ENCODE assay signal across 12 cellular contexts in genomic region chr12:87667378-87667777, GRCh38.
DNase-seq lines count a peak whose midpoint lies in the region; ATAC-seq, FAIRE-seq and TF ChIP-seq lines count a peak whose summit lies in the region.
"Had no signal": no experiment of that assay in that cellular context is flagged by ENCODE, and none has a peak within 500 bp of the region (broad histone marks: within the 10 kb centered on the region; RNA-seq: fewer than 3 reads in every experiment).

No MANE protein-coding gene starts in this region.

- no peaks in the 10 kb centered on the region for H3K27me3 ChIP-seq in HAP-1 (ENCODE audit: low read depth)
- H3K27me3 ChIP-seq in hepatocyte: no peaks in the 10 kb centered on the region
- no peaks in the 10 kb centered on the region for H3K27me3 ChIP-seq in gastroesophageal sphincter

- H3K27ac ChIP-seq in A549 (peak overlapping the region in 1 of 2 experiments; percentile 45; a peak in 3 of 6 replicates), hepatocyte (no peak overlapping the region), gastroesophageal sphincter (no peak overlapping the region)
- H3K27ac ChIP-seq: SK-N-MC had no signal

- H3K4me3 ChIP-seq in A549 (no peak overlapping the region), HAP-1 (no peak overlapping the region), hepatocyte (no peak overlapping the region), gastroesophageal sphincter (no peak overlapping the region)
- H3K4me3 ChIP-seq: SK-N-MC had no signal

- peak in 1 of 2 experiments; percentile 55 for DNase-seq in A549 (ENCODE audit: low read depth in 1 of 2, low spot score in 1 of 2)
- peak; percentile 44 to 78 for DNase-seq in HAP-1 (ENCODE audit: low spot score in 2 of 2)
- peak; percentile 33 for DNase-seq in hepatocyte (ENCODE audit: low spot score)
- DNase-seq: activated T-cell treated with anti-CD3 and anti-CD28 coated beads, Interleukin-2, amount 50 U/mL, for 72 hours; erythroblast had no signal

- peak; percentile 68 to 81 for ATAC-seq in A549
- ATAC-seq in SK-N-SH treated with all-trans-retinoic acid at 6 μM for 48 hours: peak; percentile 86
- no peak for ATAC-seq in GM18502 (IDR thresholded peaks at IDR 0.05; ENCODE audit: poor library complexity, unreplicated experiment)
- no peak for ATAC-seq in gastroesophageal sphincter
- ATAC-seq in HG03460 (IDR thresholded peaks at IDR 0.05; ENCODE audit: unreplicated experiment): no peak
- ATAC-seq in HG02588 (IDR thresholded peaks at IDR 0.05; ENCODE audit: unreplicated experiment): no peak
- ATAC-seq: activated T-cell treated with anti-CD3 and anti-CD28 coated beads, Interleukin-2, amount 50 U/mL, for 72 hours; stimulated activated effector memory CD8-positive, alpha-beta T cell treated with anti-CD3 and anti-CD28 coated beads, Interleukin-12 subunit alpha, Interleukin-12 subunit beta, amount 100 ng/mL, for 72 hours had no signal

- in situ Hi-C loops in HAP-1 (cut with MboI; ENCODE audit: low sequenced_read_pairs): no loop called here

- CTCF ChIA-PET in A549 (lab: Yijun Ruan, JAX): no interaction called here

- H3K4me1 ChIP-seq in A549 (0 out of 3 replicates have a peak, but pooled peaks cover 4% of the 10 kb centered on the region), HAP-1 (peaks cover 4% of the 10 kb centered on the region; the same call in 1 of the 2 replicates), hepatocyte (ENCODE audit: insufficient read depth) (no peaks in the 10 kb centered on the region), gastroesophageal sphincter (no peaks in the 10 kb centered on the region)

- FAIRE-seq in A549 (lab: Jason Lieb, UNC): no peak

- H4K20me1 ChIP-seq in hepatocyte (ENCODE audit: insufficient read depth, poor library complexity, severe bottlenecking): no peaks in the 10 kb centered on the region

- no peak overlapping the region for H2AFZ ChIP-seq in hepatocyte

- H3K4me2 ChIP-seq in A549 (no peak overlapping the region; the same call in 2 of the 3 replicates), hepatocyte (no peak overlapping the region)

- POLR2A ChIA-PET in A549 (lab: Yijun Ruan, JAX): no interaction called here

- WGBS in A549 (ENCODE audit: missing lambda C conversion rate): 9% methylated on average over 2 of the region's 2 CpGs
- 73% methylated on average over 2 of the region's 2 CpGs for WGBS in hepatocyte (ENCODE audit: low lambda C conversion rate, missing lambda C conversion rate)
- WGBS in gastroesophageal sphincter (ENCODE audit: low coverage in 1 of 2), 2 donors: 29 to 44% methylated on average over 1 to 2 of the region's 2 CpGs

- TF ChIP-seq EP300 in A549 (IDR thresholded peaks at IDR 0.05): no peak
- no peak for TF ChIP-seq EP300 in gastroesophageal sphincter (IDR thresholded peaks at IDR 0.05)

- no peaks in the 10 kb centered on the region for H3K36me3 ChIP-seq in HAP-1 (replicated peaks)
- H3K36me3 ChIP-seq in hepatocyte (replicated peaks; ENCODE audit: insufficient read depth, low read depth): no peaks in the 10 kb centered on the region
- no peaks in the 10 kb centered on the region for H3K36me3 ChIP-seq in gastroesophageal sphincter

- peak; percentile 58 to 60 for TF ChIP-seq RAD21 in A549 (conservative IDR thresholded peaks at IDR 0.05 in 1 of 2, IDR thresholded peaks at IDR 0.05 in 1 of 2)

- no peaks in the 10 kb centered on the region for H3K79me2 ChIP-seq in hepatocyte

- TF ChIP-seq POLR2A in A549 (IDR thresholded peaks at IDR 0.05; ENCODE audit: low read length): no peak
- TF ChIP-seq POLR2A in gastroesophageal sphincter (IDR thresholded peaks at IDR 0.05): no peak

- H3K9me3 ChIP-seq in A549 (no peaks in the 10 kb centered on the region), HAP-1 (no peaks in the 10 kb centered on the region), hepatocyte (ENCODE audit: low read depth) (no peaks in the 10 kb centered on the region), gastroesophageal sphincter (no peaks in the 10 kb centered on the region)

- TF ChIP-seq CTCF in A549 (IDR thresholded peaks at IDR 0.05) (peak; percentile 41), hepatocyte (IDR thresholded peaks at IDR 0.05; ENCODE audit: poor library complexity) (peak; percentile 49), gastroesophageal sphincter (IDR thresholded peaks at IDR 0.05) (no peak)

- no peaks in the 10 kb centered on the region for H3K9me2 ChIP-seq in hepatocyte (replicated peaks; ENCODE audit: insufficient read depth)

TF ChIP-seq in A549, 52 proteins besides CTCF, POLR2A, EP300 and RAD21:
- TF ChIP-seq SMC3 (IDR thresholded peaks at IDR 0.05): peak; percentile 39; the same call in 1 of the 3 replicates
- TF ChIP-seq RARB (CRISPR knock-in tag; IDR thresholded peaks at IDR 0.05): no peak

TF ChIP-seq in SK-N-SH treated with all-trans-retinoic acid at 6 μM for 48 hours, 23 proteins besides CTCF, POLR2A, EP300 and RAD21:
- TF ChIP-seq SNAI2 (CRISPR knock-in tag; IDR thresholded peaks at IDR 0.05) (no peak), GLIS3 (CRISPR knock-in tag; IDR thresholded peaks at IDR 0.05) (no peak), TCF4 (CRISPR knock-in tag; IDR thresholded peaks at IDR 0.05; ENCODE audit: borderline replicate concordance) (no peak), CSDC2 (CRISPR knock-in tag; IDR thresholded peaks at IDR 0.05) (no peak), ARNTL (CRISPR knock-in tag; IDR thresholded peaks at IDR 0.05; ENCODE audit: borderline replicate concordance, low read depth) (no peak), OSR1 (CRISPR knock-in tag; IDR thresholded peaks at IDR 0.05) (no peak), PATZ1 (CRISPR knock-in tag; IDR thresholded peaks at IDR 0.05; ENCODE audit: borderline replicate concordance) (no peak)
- TF ChIP-seq, protein P1, sequence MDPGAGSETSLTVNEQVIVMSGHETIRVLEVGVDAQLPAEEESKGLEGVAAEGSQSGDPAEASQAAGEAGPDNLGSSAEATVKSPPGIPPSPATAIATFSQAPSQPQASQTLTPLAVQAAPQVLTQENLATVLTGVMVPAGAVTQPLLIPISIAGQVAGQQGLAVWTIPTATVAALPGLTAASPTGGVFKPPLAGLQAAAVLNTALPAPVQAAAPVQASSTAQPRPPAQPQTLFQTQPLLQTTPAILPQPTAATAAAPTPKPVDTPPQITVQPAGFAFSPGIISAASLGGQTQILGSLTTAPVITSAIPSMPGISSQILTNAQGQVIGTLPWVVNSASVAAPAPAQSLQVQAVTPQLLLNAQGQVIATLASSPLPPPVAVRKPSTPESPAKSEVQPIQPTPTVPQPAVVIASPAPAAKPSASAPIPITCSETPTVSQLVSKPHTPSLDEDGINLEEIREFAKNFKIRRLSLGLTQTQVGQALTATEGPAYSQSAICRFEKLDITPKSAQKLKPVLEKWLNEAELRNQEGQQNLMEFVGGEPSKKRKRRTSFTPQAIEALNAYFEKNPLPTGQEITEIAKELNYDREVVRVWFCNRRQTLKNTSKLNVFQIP (CRISPR knock-in tag; IDR thresholded peaks at IDR 0.05; ENCODE audit: borderline replicate concordance, low read depth): no peak

Comparison
In these comparisons a context has a peak if more than half of its experiments do, and no peak if none do; other contexts are left out.
1. ATAC-seq: peak in A549 (2 of 2) and SK-N-SH treated with all-trans-retinoic acid at 6 μM for 48 hours (single experiment); none in GM18502 (single experiment), gastroesophageal sphincter (single experiment), HG03460 (single experiment) and HG02588 (single experiment).
2. CTCF ChIP-seq: peak in A549 (single experiment) and hepatocyte (single experiment); none in gastroesophageal sphincter (0 of 4).